ENCODE assay signal across 22 cellular contexts in genomic region chr9:84955971-84956370, GRCh38.
DNase-seq lines count a peak whose midpoint lies in the region; ATAC-seq, FAIRE-seq and TF ChIP-seq lines count a peak whose summit lies in the region.
"Had no signal": no experiment of that assay in that cellular context is flagged by ENCODE, and none has a peak within 500 bp of the region (broad histone marks: within the 10 kb centered on the region; RNA-seq: fewer than 3 reads in every experiment).

No MANE protein-coding gene starts in this region.

- no peak for FAIRE-seq in astrocyte (lab: Jason Lieb, UNC)
- FAIRE-seq: A549, D721Med, GM12892, GM18507, H54 had no signal

- H3K4me2 ChIP-seq in GM23248 (ENCODE audit: unreplicated experiment) (no peak overlapping the region), astrocyte (ENCODE audit: low read length) (no peak overlapping the region), trophoblast cell (ENCODE audit: low read length) (no peak overlapping the region)
- H3K4me2 ChIP-seq: A549, GM23338 had no signal

- H3K18ac ChIP-seq in trophoblast cell (ENCODE audit: low read length) = no peak overlapping the region

- ATAC-seq in sciatic nerve = no peak
- ATAC-seq: A549, GM23338 had no signal

- H3K27ac Mint-ChIP-seq in astrocyte (ENCODE audit: unreplicated experiment) (peak overlapping the region; percentile 95), chondrocyte (ENCODE audit: unreplicated experiment) (peak overlapping the region; percentile 60)
- H3K27ac Mint-ChIP-seq: CD4-positive, alpha-beta T cell; GM23338 had no signal

- H3K27ac ChIP-seq in GM23248 (no peak overlapping the region), astrocyte (ENCODE audit: low read depth, low read length) (no peak overlapping the region), trophoblast cell (ENCODE audit: low read depth, low read length) (no peak overlapping the region)
- H3K27ac ChIP-seq: A549, C4-2B had no signal

- no peaks in the 10 kb centered on the region for H3K4me1 ChIP-seq in GM23248 (ENCODE audit: insufficient read depth)
- peaks cover 5% of the 10 kb centered on the region for H3K4me1 ChIP-seq in astrocyte (ENCODE audit: insufficient read depth, low read length)
- peaks cover 3 to 6% of the 10 kb centered on the region in 2 experiments for H3K4me1 ChIP-seq in trophoblast cell (ENCODE audit: control insufficient read depth in 1 of 2, insufficient read depth in 2 of 2, low read length in 2 of 2)
- H3K4me1 ChIP-seq: A549, Caco-2 had no signal

- H4K8ac ChIP-seq in trophoblast cell (ENCODE audit: low read depth, low read length) = no peak overlapping the region

- H2AK5ac ChIP-seq in trophoblast cell (ENCODE audit: low read length) = no peak overlapping the region

- H3K23ac ChIP-seq in trophoblast cell (ENCODE audit: low read length) = no peak overlapping the region

- no peaks in the 10 kb centered on the region for H3F3A ChIP-seq in GM23248 (ENCODE audit: insufficient read depth)

- peaks cover 5% of the 10 kb centered on the region for H3K9me3 Mint-ChIP-seq in astrocyte (ENCODE audit: unreplicated experiment)
- peaks cover 6% of the 10 kb centered on the region for H3K9me3 Mint-ChIP-seq in chondrocyte (ENCODE audit: low read depth)
- H3K9me3 Mint-ChIP-seq: CD4-positive, alpha-beta T cell had no signal

- H3K4me3 Mint-ChIP-seq in astrocyte (ENCODE audit: unreplicated experiment) (no peak overlapping the region), chondrocyte (ENCODE audit: unreplicated experiment) (no peak overlapping the region)
- H3K4me3 Mint-ChIP-seq: CD4-positive, alpha-beta T cell; GM23338 had no signal

- no peak overlapping the region for H4K12ac ChIP-seq in trophoblast cell (ENCODE audit: low read depth, low read length)

- H2BK12ac ChIP-seq in trophoblast cell (ENCODE audit: low read length) = peak overlapping the region; percentile 56

- intact Hi-C loops in sciatic nerve (cut with DNase I) = no loop called here

- H3K9ac ChIP-seq in GM23248 (no peak overlapping the region), astrocyte (ENCODE audit: low read length) (no peak overlapping the region), trophoblast cell (ENCODE audit: low read length) (no peak overlapping the region)

- H3K4me1 Mint-ChIP-seq in astrocyte (ENCODE audit: low read depth, unreplicated experiment) = peaks cover 27% of the 10 kb centered on the region
- peaks cover 46% of the 10 kb centered on the region for H3K4me1 Mint-ChIP-seq in chondrocyte (ENCODE audit: low read depth)

- H3K36me3 ChIP-seq in GM23248 (ENCODE audit: low read depth) (no peaks in the 10 kb centered on the region), astrocyte (ENCODE audit: insufficient read depth, low read length) (no peaks in the 10 kb centered on the region), trophoblast cell (ENCODE audit: control insufficient read depth in 1 of 2, insufficient read depth in 2 of 2, low read length in 2 of 2) (no peaks in the 10 kb centered on the region)

- peaks cover 5% of the 10 kb centered on the region for H3K27me3 Mint-ChIP-seq in astrocyte (ENCODE audit: low read depth, unreplicated experiment)
- no peaks in the 10 kb centered on the region for H3K27me3 Mint-ChIP-seq in chondrocyte (ENCODE audit: low read depth)

- no peak overlapping the region for H4K91ac ChIP-seq in trophoblast cell (ENCODE audit: low read depth, low read length)

- H4K20me1 ChIP-seq in GM23248 (ENCODE audit: insufficient read depth) = no peaks in the 10 kb centered on the region
- H4K20me1 ChIP-seq in astrocyte (ENCODE audit: insufficient read depth, low read length) = no peaks in the 10 kb centered on the region

- 72 to 73% methylated on average over 4 of the region's 4 CpGs for WGBS in GM23248 (ENCODE audit: low coverage in 1 of 2, low lambda C conversion rate in 2 of 2, missing lambda C conversion rate in 2 of 2), 2 experiments
- WGBS in trophoblast cell (ENCODE audit: extremely low coverage, insufficient coverage, insufficient read length) = no CpG with 5 or more reads among the region's 4 CpGs

- H3K4me3 ChIP-seq in GM23248 = no peak overlapping the region
- no peak overlapping the region for H3K4me3 ChIP-seq in astrocyte (ENCODE audit: insufficient read depth, low read depth, low read length)
- no peak overlapping the region for H3K4me3 ChIP-seq in trophoblast cell (ENCODE audit: low read depth, low read length)
- H3K4me3 ChIP-seq: A549, GM23338 had no signal

- H2AFZ ChIP-seq in GM23248 = no peak overlapping the region
- H2AFZ ChIP-seq in astrocyte (ENCODE audit: low read depth, low read length) = no peak overlapping the region
- H2AFZ ChIP-seq in trophoblast cell (ENCODE audit: insufficient read depth, low read length, poor library complexity) = no peak overlapping the region
- H2AFZ ChIP-seq: GM23338 had no signal

- no peak overlapping the region for H3K4ac ChIP-seq in trophoblast cell (ENCODE audit: low read depth, low read length)

- H2BK120ac ChIP-seq in trophoblast cell (ENCODE audit: insufficient read depth, low read length, poor library complexity) = no peak overlapping the region

- H3K9me3 ChIP-seq in GM23248 (ENCODE audit: low read depth) (no peaks in the 10 kb centered on the region), astrocyte (ENCODE audit: insufficient read depth, low read depth, low read length) (no peaks in the 10 kb centered on the region), trophoblast cell (ENCODE audit: insufficient read depth, low read depth, low read length) (no peaks in the 10 kb centered on the region)
- H3K9me3 ChIP-seq: A549, Caco-2 had no signal

- in situ Hi-C loops in GM23248 (cut with MboI) (loop anchor here (25.0 kb wide), 1 partner anchor 544 kb away; no protein-coding TSS in a partner anchor), KBM-7 (cut with MboI; ENCODE audit: low pct_unique_long_range_greater_than_20kb, low sequenced_read_pairs) (no loop called here)

- TF ChIP-seq CTCF in astrocyte (IDR thresholded peaks at IDR 0.05; ENCODE audit: insufficient read depth, low read depth, low read length) (no peak), chondrocyte (IDR thresholded peaks at IDR 0.05) (no peak), GM10266 (IDR thresholded peaks at IDR 0.05; ENCODE audit: control insufficient read depth, insufficient read depth, low read depth, missing control alignments) (no peak)

- no peak overlapping the region for H2BK5ac ChIP-seq in trophoblast cell (ENCODE audit: low read depth, low read length, poor library complexity)

- H3K36me3 Mint-ChIP-seq in astrocyte (ENCODE audit: low read depth, unreplicated experiment) (no peaks in the 10 kb centered on the region), chondrocyte (ENCODE audit: low read depth) (peaks cover 6% of the 10 kb centered on the region)

- H3K27me3 ChIP-seq in GM23248 (replicated peaks; ENCODE audit: insufficient read depth) = peaks cover 5% of the 10 kb centered on the region; the same call in 1 of the 2 replicates
- H3K27me3 ChIP-seq in astrocyte (ENCODE audit: insufficient read depth, low read length) = peaks cover 8% of the 10 kb centered on the region
- no peaks in the 10 kb centered on the region for H3K27me3 ChIP-seq in trophoblast cell (ENCODE audit: insufficient read depth, low read length)

- no peak overlapping the region for H3K14ac ChIP-seq in trophoblast cell (ENCODE audit: low read length)

- H3K79me1 ChIP-seq in trophoblast cell (ENCODE audit: low read length) = peaks cover 3% of the 10 kb centered on the region

- H3K9me2 ChIP-seq in GM23248 (ENCODE audit: insufficient read depth) = no peaks in the 10 kb centered on the region

- DNase-seq in GM23248 (peak; percentile 11), astrocyte (ENCODE audit: low read depth) (peak; percentile 41), chondrocyte (ENCODE audit: low spot score) (no peak), trophoblast cell (no peak), KBM-7 (no peak), sciatic nerve (ENCODE audit: low spot score) (no peak), GM10266 (ENCODE audit: extremely low spot score) (no peak), hepatic stellate cell (ENCODE audit: low spot score) (no peak)
- DNase-seq: AML-193; Caco-2; CD4-positive, alpha-beta T cell; DMS153; DMS79; EL; HCEC 1CT had no signal

- H3K79me2 ChIP-seq in GM23248 (ENCODE audit: insufficient read depth) = no peaks in the 10 kb centered on the region
- H3K79me2 ChIP-seq in astrocyte (ENCODE audit: insufficient read depth, low read length) = no peaks in the 10 kb centered on the region
- H3K79me2 ChIP-seq in trophoblast cell (ENCODE audit: control insufficient read depth, insufficient read depth, low read length, poor library complexity) = no peaks in the 10 kb centered on the region

Comparison
In these comparisons a context has a peak if more than half of its experiments do, and no peak if none do; other contexts are left out.
1. DNase-seq: peak in GM23248 (single experiment) and astrocyte (single experiment); none in chondrocyte (single experiment), trophoblast cell (0 of 2), KBM-7 (single experiment), sciatic nerve (single experiment), GM10266 (single experiment) and hepatic stellate cell (single experiment).